ENCODE assay signal across 1 cellular context in genomic region chr4:173753408-173753807, GRCh38.
TF ChIP-seq lines count a peak whose summit lies in the region.

No MANE protein-coding gene starts in this region.

TF ChIP-seq in SK-N-SH treated with all-trans-retinoic acid at 6 μM for 48 hours, 23 proteins besides CTCF, POLR2A, EP300 and RAD21 (continued from another document):
- TF ChIP-seq CREB5 (CRISPR knock-in tag; IDR thresholded peaks at IDR 0.05; ENCODE audit: low read depth) (no peak), ZNF70 (CRISPR knock-in tag; IDR thresholded peaks at IDR 0.05) (no peak), TOX (CRISPR knock-in tag; IDR thresholded peaks at IDR 0.05; ENCODE audit: borderline replicate concordance) (no peak), ZNF565 (CRISPR knock-in tag; conservative IDR thresholded peaks at IDR 0.05; ENCODE audit: low read depth) (no peak), PATZ1 (CRISPR knock-in tag; IDR thresholded peaks at IDR 0.05; ENCODE audit: borderline replicate concordance) (peak; percentile 30; the same call in 1 of the 2 replicates), BACH2 (CRISPR knock-in tag; IDR thresholded peaks at IDR 0.05; ENCODE audit: borderline replicate concordance) (no peak)
